Comparison of ENCODE assay signal across 24 cellular contexts in genomic region chr21:36464590-36464989, GRCh38. TPM values are rescaled to one million over a fixed set of nuclear protein-coding genes. Genes with fewer than 3 reads are reported as not detected.
"Had no signal": no experiment of that assay in that cellular context is flagged by ENCODE, and none has a peak within 500 bp of the region (broad histone marks: within the 10 kb centered on the region; RNA-seq: fewer than 3 reads in every experiment).

No MANE protein-coding gene starts in this region.

- H3K9me3 Mint-ChIP-seq: endodermal cell; natural killer cell; neural crest cell; stimulated activated memory B cell treated with anti-CD40 and anti-IgM and Interleukin-4, amounts not matched to agents 10 μg/mL and 1 μg/mL and 100 μg/mL, for 72 hours; stimulated activated naive CD8-positive, alpha-beta T cell treated with anti-CD3 and anti-CD28 coated beads, Interleukin-15, Interleukin-2, amounts not matched to agents 100 ng/mL and 50 ng/mL, for 24 hours had no signal

- H3K4me3 ChIP-seq: colonic mucosa, mucosa of descending colon, pancreas, prostate gland, right lobe of liver, tibial artery, upper lobe of left lung, vagina had no signal

- H3K36me3 Mint-ChIP-seq: natural killer cell; stimulated activated memory B cell treated with anti-CD40 and anti-IgM and Interleukin-4, amounts not matched to agents 10 μg/mL and 1 μg/mL and 100 μg/mL, for 72 hours had no signal

- H3K9me3 ChIP-seq: colonic mucosa, mucosa of descending colon, pancreas, prostate gland, right lobe of liver, tibial artery, upper lobe of left lung, vagina had no signal

- H3K4me1 Mint-ChIP-seq: natural killer cell, neural crest cell had no signal

- H3K4me1 ChIP-seq: colonic mucosa, pancreas, prostate gland, tibial artery, upper lobe of left lung, vagina had no signal

- H3K27ac Mint-ChIP-seq: endodermal cell; natural killer cell; stimulated activated memory B cell treated with anti-CD40 and anti-IgM and Interleukin-4, amounts not matched to agents 10 μg/mL and 1 μg/mL and 100 μg/mL, for 72 hours; stimulated activated naive CD8-positive, alpha-beta T cell treated with anti-CD3 and anti-CD28 coated beads, Interleukin-15, Interleukin-2, amounts not matched to agents 100 ng/mL and 50 ng/mL, for 24 hours had no signal

- ATAC-seq: mucosa of descending colon; natural killer cell; pancreas; stimulated activated memory B cell treated with anti-CD40 and anti-IgM and Interleukin-4, amounts not matched to agents 10 μg/mL and 1 μg/mL and 100 μg/mL, for 72 hours had no signal

- H3K27ac ChIP-seq: colonic mucosa, pancreas, prostate gland, right lobe of liver, tibial artery, upper lobe of left lung, vagina had no signal

- H3K36me3 ChIP-seq: colonic mucosa, pancreas, prostate gland, right lobe of liver, tibial artery, upper lobe of left lung, vagina had no signal

- DNase-seq: colonic mucosa; effector CD4-positive, alpha-beta T cell; foreskin melanocyte; head of caudate nucleus; hippocampal formation; kidney glomerular epithelial cell; mammary epithelial cell; mucosa of descending colon; natural killer cell; nucleus accumbens; pancreas; right lobe of liver; stimulated activated CD4-positive, alpha-beta T cell treated with anti-CD3 and anti-CD28 coated beads, Interleukin-15, amount 100 ng/mL, for 24 hours; stimulated activated CD4-positive, alpha-beta T cell treated with anti-CD3 and anti-CD28 coated beads, Interleukin-1b, Interleukin-23, amount 100 ng/mL, for 48 hours; stimulated activated CD4-positive, alpha-beta T cell treated with anti-CD3 and anti-CD28 coated beads, Interleukin-4, amount 100 ng/mL, for 24 hours; upper lobe of left lung had no signal

- H3K4me3 Mint-ChIP-seq: endodermal cell; natural killer cell; neural crest cell; stimulated activated memory B cell treated with anti-CD40 and anti-IgM and Interleukin-4, amounts not matched to agents 10 μg/mL and 1 μg/mL and 100 μg/mL, for 72 hours; stimulated activated naive CD8-positive, alpha-beta T cell treated with anti-CD3 and anti-CD28 coated beads, Interleukin-15, Interleukin-2, amounts not matched to agents 100 ng/mL and 50 ng/mL, for 24 hours had no signal

- FAIRE-seq: pancreas had no signal

- H3K27me3 ChIP-seq: colonic mucosa, pancreas, right lobe of liver, tibial artery, upper lobe of left lung, vagina had no signal

RNA-seq across cellular contexts. Expression of gene CLDN14, which starts 15.3 kb away (rescaled TPM):
- total RNA-seq: endodermal cell, mammary epithelial cell, natural killer cell, neural crest cell, prostate gland, temporal lobe, vagina had no signal
- polyA plus RNA-seq: mammary epithelial cell had no signal
